In genomic region chr20:60867589-60867988, GRCh38 we compare ENCODE assay signal across 16 cellular contexts.
DNase-seq lines count a peak whose midpoint lies in the region.
"Had no signal": no experiment of that assay in that cellular context is flagged by ENCODE, and none has a peak within 500 bp of the region (broad histone marks: within the 10 kb centered on the region; RNA-seq: fewer than 3 reads in every experiment).

No MANE protein-coding gene starts in this region.

- peak; percentile 21 for DNase-seq in NCI-H1105 treated with DMSO at 0.1 percent for 48 hours (lab: John Stamatoyannopoulos, UW)
- DNase-seq in NCI-H1105 (lab: John Stamatoyannopoulos, UW), result no peak
- peak; percentile 42 for DNase-seq in NCI-H748 (lab: John Stamatoyannopoulos, UW; ENCODE audit: unreplicated experiment)
- no peak for DNase-seq in NCI-H748 treated with DMSO at 0.1 percent for 48 hours (lab: John Stamatoyannopoulos, UW)
- DNase-seq in NCI-H526 (lab: John Stamatoyannopoulos, UW), result peak; percentile 39 to 82
- peak; percentile 15 for DNase-seq in SW480 (ENCODE audit: low spot score)
- DNase-seq in NCI-H1092 (lab: John Stamatoyannopoulos, UW), result no peak
- no peak for DNase-seq in NCI-H1436 treated with DMSO at 0.1 percent for 48 hours (lab: John Stamatoyannopoulos, UW)
- DNase-seq: Caco-2; CD4-positive, CD25-positive, alpha-beta regulatory T cell; CD8-positive, alpha-beta T cell; DMS153; DND-41; GM23248; H7; HCEC 1CT had no signal

Comparison
In these comparisons a context has a peak if more than half of its experiments do, and no peak if none do; other contexts are left out.
1. DNase-seq: peak in NCI-H1105 treated with DMSO at 0.1 percent for 48 hours (single experiment), NCI-H748 (single experiment), NCI-H526 (2 of 2) and SW480 (single experiment); none in NCI-H1105 (single experiment), NCI-H748 treated with DMSO at 0.1 percent for 48 hours (single experiment), NCI-H1092 (single experiment) and NCI-H1436 treated with DMSO at 0.1 percent for 48 hours (single experiment).